Comparison of ENCODE assay signal across 8 cellular contexts in genomic region chr1:144020001-144020738, GRCh38. TPM values are rescaled to one million over a fixed set of nuclear protein-coding genes. Genes with fewer than 3 reads are reported as not detected.
DNase-seq lines count a peak whose midpoint lies in the region; ATAC-seq lines count a peak whose summit lies in the region.
"Not testable (repeated sequence)": the region's sequence is repeated elsewhere in the genome, so short reads cannot be mapped to it uniquely, and the experiment has no call there.
"Had no signal": no experiment of that assay in that cellular context is flagged by ENCODE, and none has a peak within 500 bp of the region (broad histone marks: within the 10 kb centered on the region; RNA-seq: fewer than 3 reads in every experiment).

No MANE protein-coding gene starts in this region.

- H3K27me3 Mint-ChIP-seq in activated CD4-positive, alpha-beta T cell treated with anti-CD3 and anti-CD28 coated beads for 36 hours, result not testable (repeated sequence)

- H3K36me3 Mint-ChIP-seq in activated CD4-positive, alpha-beta T cell treated with anti-CD3 and anti-CD28 coated beads for 36 hours (ENCODE audit: low read depth), result not testable (repeated sequence)

- not testable (repeated sequence) for DNase-seq in activated CD4-positive, alpha-beta T cell treated with anti-CD3 and anti-CD28 coated beads for 36 hours

- CTCF ChIA-PET in activated CD4-positive, alpha-beta T cell treated with anti-CD3 and anti-CD28 coated beads for 36 hours (lab: Charles Lee), result not testable (repeated sequence)

- not testable (repeated sequence) for H3K9me3 Mint-ChIP-seq in activated CD4-positive, alpha-beta T cell treated with anti-CD3 and anti-CD28 coated beads for 36 hours (ENCODE audit: low read depth)

- H3K4me1 Mint-ChIP-seq in activated CD4-positive, alpha-beta T cell treated with anti-CD3 and anti-CD28 coated beads for 36 hours, result not testable (repeated sequence)

- not testable (repeated sequence) for H3K27ac Mint-ChIP-seq in activated CD4-positive, alpha-beta T cell treated with anti-CD3 and anti-CD28 coated beads for 36 hours

- ATAC-seq in GM18861 (IDR thresholded peaks at IDR 0.05; ENCODE audit: unreplicated experiment) (peak; percentile 49), GM19438 (IDR thresholded peaks at IDR 0.05; ENCODE audit: low read depth, unreplicated experiment) (peak; percentile 72), HG02610 (IDR thresholded peaks at IDR 0.05; ENCODE audit: unreplicated experiment) (peak; percentile 59), HG03045 (IDR thresholded peaks at IDR 0.05; ENCODE audit: unreplicated experiment) (peak; percentile 47), HG03565 (IDR thresholded peaks at IDR 0.05; ENCODE audit: unreplicated experiment) (peak; percentile 65), esophagus mucosa (peak; percentile 32)
- ATAC-seq in activated CD4-positive, alpha-beta T cell treated with anti-CD3 and anti-CD28 coated beads for 36 hours, result peak; percentile 80

- POLR2A ChIA-PET in activated CD4-positive, alpha-beta T cell treated with anti-CD3 and anti-CD28 coated beads for 36 hours (lab: Charles Lee), result not testable (repeated sequence)

- not testable (repeated sequence) for H3K4me3 Mint-ChIP-seq in activated CD4-positive, alpha-beta T cell treated with anti-CD3 and anti-CD28 coated beads for 36 hours

- intact Hi-C loops in activated CD4-positive, alpha-beta T cell treated with anti-CD3 and anti-CD28 coated beads for 36 hours (cut with DNase I, micrococcal nuclease), result not testable (repeated sequence)

RNA-seq across cellular contexts. Expression of gene FAM72C, which starts 48.4 kb away (rescaled TPM):
- total RNA-seq in activated CD4-positive, alpha-beta T cell treated with anti-CD3 and anti-CD28 coated beads for 36 hours, result 10 to 100 TPM; 15.3 to 25.5 TPM
- 2.8 TPM for total RNA-seq in esophagus mucosa
- total RNA-seq: Right ventricle myocardium superior had no signal
